In genomic region chr6:157732007-157732406, GRCh38 we compare ENCODE assay signal across 17 cellular contexts.
A peak's percentile ranks its signal among the peaks of the same experiment; 100 is the strongest.
DNase-seq lines count a peak whose midpoint lies in the region; ATAC-seq and TF ChIP-seq lines count a peak whose summit lies in the region.
"Had no signal": no experiment of that assay in that cellular context is flagged by ENCODE, and none has a peak within 500 bp of the region (broad histone marks: within the 10 kb centered on the region; RNA-seq: fewer than 3 reads in every experiment).

No MANE protein-coding gene starts in this region.

- ATAC-seq in activated T-cell treated with anti-CD3 and anti-CD28 coated beads, Interleukin-2, amount 50 U/mL, for 72 hours (replicated peaks in 1 of 2), result no peak
- ATAC-seq in stimulated activated effector memory CD8-positive, alpha-beta T cell treated with anti-CD3 and anti-CD28 coated beads, Interleukin-12 subunit alpha, Interleukin-12 subunit beta, amount 100 ng/mL, for 72 hours, result no peak
- ATAC-seq in GM18505 (IDR thresholded peaks at IDR 0.05; ENCODE audit: unreplicated experiment), result no peak

- CTCF ChIA-PET in HEK293T (lab: Yijun Ruan, JAX), result no interaction called here

- POLR2A ChIA-PET in HEK293T (lab: Yijun Ruan, JAX), result no interaction called here

- H3K36me3 Mint-ChIP-seq in activated T-cell treated with anti-CD3 and anti-CD28 coated beads, Interleukin-2, amount 50 U/mL, for 24 hours (ENCODE audit: low read depth), result no peaks in the 10 kb centered on the region
- H3K36me3 Mint-ChIP-seq in activated T-cell treated with anti-CD3 and anti-CD28 coated beads, Interleukin-2, amount 50 U/mL, for 72 hours (ENCODE audit: insufficient read depth in 2 of 2), result peaks cover 0 to 1% of the 10 kb centered on the region in 2 donors
- no peaks in the 10 kb centered on the region for H3K36me3 Mint-ChIP-seq in stimulated activated effector memory CD8-positive, alpha-beta T cell treated with anti-CD3 and anti-CD28 coated beads, Interleukin-12 subunit alpha, Interleukin-12 subunit beta, amount 100 ng/mL, for 72 hours

- DNase-seq in activated T-cell treated with anti-CD3 and anti-CD28 coated beads, Interleukin-2, amount 50 U/mL, for 24 hours, result peak; percentile 8
- DNase-seq in activated T-cell treated with anti-CD3 and anti-CD28 coated beads, Interleukin-2, amount 50 U/mL, for 72 hours, result no peak
- DNase-seq in NCI-H69 (lab: John Stamatoyannopoulos, UW) (peak; percentile 66), iPS-NIHi11 (ENCODE audit: low spot score) (peak; percentile 62), NOMO-1 treated with DMSO at 0.1 percent for 48 hours (lab: John Stamatoyannopoulos, UW; ENCODE audit: unreplicated experiment) (no peak), HEK293T (ENCODE audit: extremely low spot score) (no peak)
- no peak for DNase-seq in stimulated activated effector memory CD8-positive, alpha-beta T cell treated with anti-CD3 and anti-CD28 coated beads, Interleukin-12 subunit alpha, Interleukin-12 subunit beta, amount 100 ng/mL, for 72 hours (ENCODE audit: low spot score in 2 of 2)
- DNase-seq: 8988T, DND-41, KG1, NCI-H1105 treated with DMSO at 0.1 percent for 48 hours, NCI-H2029 treated with DMSO at 0.1 percent for 48 hours, NCI-H2171, NCI-H446 treated with DMSO at 0.1 percent for 48 hours, Peyer's patch had no signal

- no peaks in the 10 kb centered on the region for H3K4me1 Mint-ChIP-seq in activated T-cell treated with anti-CD3 and anti-CD28 coated beads, Interleukin-2, amount 50 U/mL, for 24 hours (ENCODE audit: low read depth)
- no peaks in the 10 kb centered on the region for H3K4me1 Mint-ChIP-seq in activated T-cell treated with anti-CD3 and anti-CD28 coated beads, Interleukin-2, amount 50 U/mL, for 72 hours (ENCODE audit: low read depth)
- no peaks in the 10 kb centered on the region for H3K4me1 Mint-ChIP-seq in stimulated activated effector memory CD8-positive, alpha-beta T cell treated with anti-CD3 and anti-CD28 coated beads, Interleukin-12 subunit alpha, Interleukin-12 subunit beta, amount 100 ng/mL, for 72 hours
- H3K4me1 Mint-ChIP-seq: B cell had no signal

- no peak for TF ChIP-seq POLR2A in GM18505 (IDR thresholded peaks at IDR 0.05; ENCODE audit: borderline replicate concordance, extremely low read depth, insufficient read depth, insufficient read length)

- no peaks in the 10 kb centered on the region for H3K9me3 Mint-ChIP-seq in activated T-cell treated with anti-CD3 and anti-CD28 coated beads, Interleukin-2, amount 50 U/mL, for 24 hours
- H3K9me3 Mint-ChIP-seq in activated T-cell treated with anti-CD3 and anti-CD28 coated beads, Interleukin-2, amount 50 U/mL, for 72 hours, result peaks cover 0 to 2% of the 10 kb centered on the region in 2 donors
- H3K9me3 Mint-ChIP-seq in stimulated activated effector memory CD8-positive, alpha-beta T cell treated with anti-CD3 and anti-CD28 coated beads, Interleukin-12 subunit alpha, Interleukin-12 subunit beta, amount 100 ng/mL, for 72 hours, result no peaks in the 10 kb centered on the region

- H3K27me3 Mint-ChIP-seq in activated T-cell treated with anti-CD3 and anti-CD28 coated beads, Interleukin-2, amount 50 U/mL, for 24 hours, result no peaks in the 10 kb centered on the region
- H3K27me3 Mint-ChIP-seq in activated T-cell treated with anti-CD3 and anti-CD28 coated beads, Interleukin-2, amount 50 U/mL, for 72 hours (ENCODE audit: low read depth), result no peaks in the 10 kb centered on the region
- H3K27me3 Mint-ChIP-seq: B cell had no signal

- no peak overlapping the region for H3K27ac Mint-ChIP-seq in activated T-cell treated with anti-CD3 and anti-CD28 coated beads, Interleukin-2, amount 50 U/mL, for 24 hours
- no peak overlapping the region for H3K27ac Mint-ChIP-seq in activated T-cell treated with anti-CD3 and anti-CD28 coated beads, Interleukin-2, amount 50 U/mL, for 72 hours
- H3K27ac Mint-ChIP-seq in stimulated activated effector memory CD8-positive, alpha-beta T cell treated with anti-CD3 and anti-CD28 coated beads, Interleukin-12 subunit alpha, Interleukin-12 subunit beta, amount 100 ng/mL, for 72 hours, result peak overlapping the region; percentile 61
- H3K27ac Mint-ChIP-seq: B cell had no signal

- no peak overlapping the region for H3K4me3 Mint-ChIP-seq in activated T-cell treated with anti-CD3 and anti-CD28 coated beads, Interleukin-2, amount 50 U/mL, for 24 hours
- no peak overlapping the region for H3K4me3 Mint-ChIP-seq in activated T-cell treated with anti-CD3 and anti-CD28 coated beads, Interleukin-2, amount 50 U/mL, for 72 hours
- H3K4me3 Mint-ChIP-seq in stimulated activated effector memory CD8-positive, alpha-beta T cell treated with anti-CD3 and anti-CD28 coated beads, Interleukin-12 subunit alpha, Interleukin-12 subunit beta, amount 100 ng/mL, for 72 hours, result no peak overlapping the region
- H3K4me3 Mint-ChIP-seq: B cell had no signal

TF ChIP-seq in HEK293T, 16 proteins besides CTCF, POLR2A, EP300 and RAD21:
- TF ChIP-seq FOXA1 (IDR thresholded peaks at IDR 0.05) (no peak), BHLHE40 (IDR thresholded peaks at IDR 0.05; ENCODE audit: borderline replicate concordance) (no peak), CTBP1 (IDR thresholded peaks at IDR 0.05; ENCODE audit: borderline replicate concordance) (no peak), HDGF (IDR thresholded peaks at IDR 0.05; ENCODE audit: borderline replicate concordance) (no peak), ELF4 (IDR thresholded peaks at IDR 0.05) (no peak), ARNT (IDR thresholded peaks at IDR 0.05) (no peak), LEF1 (IDR thresholded peaks at IDR 0.05; ENCODE audit: borderline replicate concordance) (no peak), ZNF384 (IDR thresholded peaks at IDR 0.05) (no peak), SUZ12 (IDR thresholded peaks at IDR 0.05) (no peak), PKNOX1 (IDR thresholded peaks at IDR 0.05) (no peak), L3MBTL2 (conservative IDR thresholded peaks at IDR 0.05) (no peak), SP1 (IDR thresholded peaks at IDR 0.05) (no peak), FOXM1 (IDR thresholded peaks at IDR 0.05; ENCODE audit: borderline replicate concordance) (no peak), FOXK2 (IDR thresholded peaks at IDR 0.05) (no peak), TARDBP (IDR thresholded peaks at IDR 0.05) (no peak)

Comparison
In these comparisons a context has a peak if more than half of its experiments do, and no peak if none do; other contexts are left out.
1. DNase-seq: peak in activated T-cell treated with anti-CD3 and anti-CD28 coated beads, Interleukin-2, amount 50 U/mL, for 24 hours (single experiment), NCI-H69 (single experiment) and iPS-NIHi11 (single experiment); none in activated T-cell treated with anti-CD3 and anti-CD28 coated beads, Interleukin-2, amount 50 U/mL, for 72 hours (0 of 2), stimulated activated effector memory CD8-positive, alpha-beta T cell treated with anti-CD3 and anti-CD28 coated beads, Interleukin-12 subunit alpha, Interleukin-12 subunit beta, amount 100 ng/mL, for 72 hours (0 of 2), NOMO-1 treated with DMSO at 0.1 percent for 48 hours (single experiment) and HEK293T (single experiment).